Comparison of ENCODE assay signal across 11 cellular contexts in the genomic region with DNA sequence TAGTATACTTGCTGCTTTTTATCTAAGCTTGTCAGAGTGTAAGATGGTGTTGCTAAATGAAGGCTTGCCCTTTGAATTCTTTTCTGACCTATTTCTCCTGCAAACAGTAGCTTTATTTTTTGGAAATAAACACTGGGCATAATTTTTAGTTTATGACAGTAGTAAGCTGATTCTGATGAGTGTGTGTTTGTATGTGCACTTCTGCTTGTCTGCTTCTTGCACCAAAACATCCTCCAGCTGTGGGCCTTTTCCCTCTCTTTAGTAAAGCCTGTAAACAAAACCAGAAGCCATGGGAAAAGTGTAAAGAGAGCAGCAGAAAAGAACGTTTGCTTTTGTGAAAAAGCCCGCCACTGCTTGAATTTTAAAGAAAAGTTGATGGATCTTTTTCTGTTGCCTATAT. TPM values are rescaled to one million over a fixed set of nuclear protein-coding genes. Genes with fewer than 3 reads are reported as not detected.
DNase-seq lines count a peak whose midpoint lies in the region; ATAC-seq, FAIRE-seq and TF ChIP-seq lines count a peak whose summit lies in the region.
"Had no signal": no experiment of that assay in that cellular context is flagged by ENCODE, and none has a peak within 500 bp of the region (broad histone marks: within the 10 kb centered on the region; RNA-seq: fewer than 3 reads in every experiment).

No MANE protein-coding gene starts in this region.

- TF ChIP-seq CTCF in astrocyte (IDR thresholded peaks at IDR 0.05; ENCODE audit: insufficient read depth, low read depth, low read length) = no peak
- no peak for TF ChIP-seq CTCF in kidney (IDR thresholded peaks at IDR 0.05; ENCODE audit: borderline replicate concordance, extremely low read depth, insufficient read depth)

- H4K20me1 ChIP-seq in GM23248 (ENCODE audit: insufficient read depth) = no peaks in the 10 kb centered on the region
- peaks cover 8% of the 10 kb centered on the region for H4K20me1 ChIP-seq in astrocyte (ENCODE audit: insufficient read depth, low read length)

- H3K27me3 ChIP-seq in GM23248 (replicated peaks; ENCODE audit: insufficient read depth) (no peaks in the 10 kb centered on the region), astrocyte (ENCODE audit: insufficient read depth, low read length) (no peaks in the 10 kb centered on the region), skeletal muscle satellite cell (ENCODE audit: control insufficient read depth, insufficient read depth, low read length) (no peaks in the 10 kb centered on the region)

- H3K9me3 Mint-ChIP-seq in astrocyte (ENCODE audit: unreplicated experiment) = no peaks in the 10 kb centered on the region

- no peak for DNase-seq in GM23248
- DNase-seq in astrocyte (ENCODE audit: low read depth) = no peak
- no peak for DNase-seq in kidney
- no peak for DNase-seq in DMS53 (lab: John Stamatoyannopoulos, UW)
- DNase-seq in NCI-H1417 treated with DMSO at 0.1 percent for 48 hours (lab: John Stamatoyannopoulos, UW) = no peak
- no peak for DNase-seq in kidney glomerular epithelial cell (lab: John Stamatoyannopoulos, UW)
- DNase-seq: activated CD4-positive, alpha-beta T cell treated with anti-CD3 and anti-CD28 coated beads for 1 hour; activated gamma-delta T cell; SHP77 treated with DMSO at 0.1 percent for 48 hours had no signal

- no peaks in the 10 kb centered on the region for H3K27me3 Mint-ChIP-seq in astrocyte (ENCODE audit: low read depth, unreplicated experiment)

- FAIRE-seq in astrocyte (lab: Jason Lieb, UNC) (no peak), kidney (lab: Jason Lieb, UNC) (no peak)

- no peak for ATAC-seq in activated CD4-positive, CD25-positive, alpha-beta regulatory T cell treated with anti-CD3 and anti-CD28 coated beads, Interleukin-2, amount 50 U/mL, for 24 hours

- H3K4me1 Mint-ChIP-seq in astrocyte (ENCODE audit: low read depth, unreplicated experiment) = peaks cover 72% of the 10 kb centered on the region

- 43 to 49% methylated on average over 2 of the region's 2 CpGs for WGBS in GM23248 (ENCODE audit: low coverage in 1 of 2, low lambda C conversion rate in 2 of 2, missing lambda C conversion rate in 2 of 2), 2 experiments

- H3K27ac ChIP-seq in GM23248 (peak overlapping the region; percentile 63), astrocyte (ENCODE audit: low read depth, low read length) (peak overlapping the region; percentile 96), kidney (ENCODE audit: low read depth in 2 of 2, low read length in 2 of 2) (peak overlapping the region; percentile 60 to 91)

- H3K27ac Mint-ChIP-seq in astrocyte (ENCODE audit: unreplicated experiment) = peak overlapping the region; percentile 100

- H3K36me3 ChIP-seq in GM23248 (ENCODE audit: low read depth) (no peaks in the 10 kb centered on the region), astrocyte (ENCODE audit: insufficient read depth, low read length) (no peaks in the 10 kb centered on the region), kidney (ENCODE audit: control insufficient read depth in 1 of 2, insufficient read depth in 2 of 2, low read length in 2 of 2) (no peaks in the 10 kb centered on the region), skeletal muscle satellite cell (ENCODE audit: insufficient read depth, low read length) (no peaks in the 10 kb centered on the region)

- H3F3A ChIP-seq in GM23248 (ENCODE audit: insufficient read depth) = peaks cover 24% of the 10 kb centered on the region

- H3K4me2 ChIP-seq in GM23248 (ENCODE audit: unreplicated experiment) (peak overlapping the region; percentile 59), astrocyte (ENCODE audit: low read length) (peak overlapping the region; percentile 74), skeletal muscle satellite cell (ENCODE audit: low read length) (peak overlapping the region; percentile 80)

- peaks cover 3% of the 10 kb centered on the region for H3K36me3 Mint-ChIP-seq in astrocyte (ENCODE audit: low read depth, unreplicated experiment)

- H3K79me2 ChIP-seq in GM23248 (ENCODE audit: insufficient read depth) (peaks cover 85% of the 10 kb centered on the region), astrocyte (ENCODE audit: insufficient read depth, low read length) (peaks cover 79% of the 10 kb centered on the region)

- in situ Hi-C loops in GM23248 (cut with MboI) = no loop called here

- H3K4me1 ChIP-seq in GM23248 (ENCODE audit: insufficient read depth) (peaks cover 41% of the 10 kb centered on the region), astrocyte (ENCODE audit: insufficient read depth, low read length) (peaks cover 55% of the 10 kb centered on the region), kidney (ENCODE audit: control insufficient read depth in 1 of 2, insufficient read depth in 1 of 2, low read depth in 1 of 2, low read length in 2 of 2) (peaks cover 7 to 19% of the 10 kb centered on the region in 2 donors), skeletal muscle satellite cell (ENCODE audit: control insufficient read depth, insufficient read depth, low read length) (peaks cover 65% of the 10 kb centered on the region)

- H3K4me3 ChIP-seq in GM23248 = peak overlapping the region; percentile 51; the same call in 1 of the 2 replicates
- peak overlapping the region; percentile 18 for H3K4me3 ChIP-seq in astrocyte (ENCODE audit: insufficient read depth, low read depth, low read length)
- peak overlapping the region in 1 of 2 donors; percentile 45 for H3K4me3 ChIP-seq in kidney (ENCODE audit: low read length in 2 of 2)
- H3K4me3 ChIP-seq in skeletal muscle satellite cell (ENCODE audit: low read length) = peak overlapping the region; percentile 61

- H3K4me3 Mint-ChIP-seq in astrocyte (ENCODE audit: unreplicated experiment) = peak overlapping the region; percentile 78

- H3K9ac ChIP-seq in GM23248 = peak overlapping the region; percentile 52
- peak overlapping the region; percentile 86 for H3K9ac ChIP-seq in astrocyte (ENCODE audit: low read length)
- H3K9ac ChIP-seq in kidney (ENCODE audit: low read length in 2 of 2) = peak overlapping the region in 1 of 2 donors; percentile 23
- peak overlapping the region; percentile 84 for H3K9ac ChIP-seq in skeletal muscle satellite cell (ENCODE audit: low read depth, low read length)

- intact Hi-C loops in kidney (cut with DNase I) = no loop called here

- H2AFZ ChIP-seq in GM23248 (no peak overlapping the region), astrocyte (ENCODE audit: low read depth, low read length) (no peak overlapping the region)

- H3K9me3 ChIP-seq in GM23248 (ENCODE audit: low read depth) (no peaks in the 10 kb centered on the region), astrocyte (ENCODE audit: insufficient read depth, low read depth, low read length) (no peaks in the 10 kb centered on the region), kidney (ENCODE audit: control insufficient read depth in 1 of 2, low read length in 2 of 2) (no peaks in the 10 kb centered on the region), skeletal muscle satellite cell (replicated peaks; ENCODE audit: low read length) (no peaks in the 10 kb centered on the region)

- H3K9me2 ChIP-seq in GM23248 (ENCODE audit: insufficient read depth) = no peaks in the 10 kb centered on the region

RNA-seq across cellular contexts. Expression of gene SCHIP1, which starts 12.6 kb away (rescaled TPM):
- 2.7 and 2.9 TPM in 2 replicates for total RNA-seq in GM23248 (2014; rRNA removed; shearing (Covaris generic))
- polyA plus RNA-seq in GM23248 (2016; fragmentation: Nextera tagmentation; extraction: Ambion mirVana) (0.98 and 2.0 TPM in 2 replicates), kidney (ENCODE audit: insufficient read depth, low read depth, low replicate concordance) (9.4 TPM)
- total RNA-seq in astrocyte (21.3 and 27.7 TPM in 2 replicates), kidney (4.9 TPM)
- 0.44 and 2.0 TPM in 2 replicates for total RNA-seq in skeletal muscle satellite cell (2012; rRNA removed)
